Comparison of ENCODE assay signal across 9 cellular contexts in genomic region chr4:118399878-118400277, GRCh38. TPM values are rescaled to one million over a fixed set of nuclear protein-coding genes. Genes with fewer than 3 reads are reported as not detected.
DNase-seq lines count a peak whose midpoint lies in the region; ATAC-seq and TF ChIP-seq lines count a peak whose summit lies in the region.
"Not testable (repeated sequence)": the region's sequence is repeated elsewhere in the genome, so short reads cannot be mapped to it uniquely, and the experiment has no call there.
"Had no signal": no experiment of that assay in that cellular context is flagged by ENCODE, and none has a peak within 500 bp of the region (broad histone marks: within the 10 kb centered on the region; RNA-seq: fewer than 3 reads in every experiment).

No MANE protein-coding gene starts in this region.

- H4K8ac ChIP-seq in IMR-90 (ENCODE audit: low read depth in 2 of 2, low read length in 2 of 2); mesenchymal stem cell (ENCODE audit: low read length): not testable (repeated sequence)

- intact Hi-C loops in IMR-90 (cut with micrococcal nuclease) = loop anchor here (1.0 kb wide), 1 partner anchor 7 kb away; no protein-coding TSS in a partner anchor

- not testable (repeated sequence) for H3K18ac ChIP-seq in IMR-90 (ENCODE audit: low read depth, low read length); mesenchymal stem cell (ENCODE audit: low read depth in 1 of 2, low read length in 2 of 2)

- not testable (repeated sequence) for H2BK15ac ChIP-seq in IMR-90 (ENCODE audit: low read depth, low read length); mesenchymal stem cell (ENCODE audit: low read depth, poor library complexity, severe bottlenecking)

- H3K79me1 ChIP-seq in IMR-90 (ENCODE audit: low read depth in 1 of 2, low read length in 2 of 2); mesenchymal stem cell (replicated peaks; ENCODE audit: low read length, poor library complexity, severe bottlenecking): not testable (repeated sequence)

- in situ Hi-C loops in IMR-90 (cut with MboI; ENCODE audit: low sequenced_read_pairs); brain microvascular endothelial cell (cut with HindIII; ENCODE audit: low pct_ligation_motif_present, low sequenced_read_pairs): not testable (repeated sequence)

- not testable (repeated sequence) for H2BK120ac ChIP-seq in IMR-90 (ENCODE audit: low read depth, low read length); mesenchymal stem cell (ENCODE audit: low read depth, low read length)

- not testable (repeated sequence) for H2AFZ ChIP-seq in IMR-90 (replicated peaks; ENCODE audit: low read length, poor library complexity); fibroblast of lung (ENCODE audit: low read length); mesenchymal stem cell (ENCODE audit: low read depth, low read length)

- no CpG with 5 or more reads among the region's 4 CpGs for WGBS in IMR-90 (ENCODE audit: extremely low coverage in 2 of 2, insufficient read length in 1 of 2), 2 experiments
- 3% methylated on average over 2 of the region's 4 CpGs for WGBS in mesenchymal stem cell

- dilution Hi-C loops in IMR-90 (cut with HindIII; ENCODE audit: low sequenced_read_pairs, unreplicated experiment) = not testable (repeated sequence)

- not testable (repeated sequence) for H3K4ac ChIP-seq in IMR-90 (ENCODE audit: low read depth, low read length); mesenchymal stem cell (ENCODE audit: low read depth in 1 of 2, low read length in 2 of 2)

- not testable (repeated sequence) for H3K4me2 ChIP-seq in IMR-90 (ENCODE audit: low read depth, low read length); fibroblast of lung (ENCODE audit: extremely low read depth, insufficient read depth, low read length); mesenchymal stem cell (ENCODE audit: low read length, poor library complexity, severe bottlenecking)

- not testable (repeated sequence) for H4K20me1 ChIP-seq in IMR-90 (ENCODE audit: insufficient read depth, low read length); fibroblast of lung (ENCODE audit: control insufficient read depth, extremely low read depth, insufficient read depth, low read length)

- H3K56ac ChIP-seq in IMR-90 (ENCODE audit: extremely low read depth, insufficient read depth, low read length) = not testable (repeated sequence)

- H3K23ac ChIP-seq in IMR-90 (ENCODE audit: low read depth, low read length); mesenchymal stem cell (ENCODE audit: low read length in 2 of 2): not testable (repeated sequence)

- H3K4me1 ChIP-seq in IMR-90 (ENCODE audit: control insufficient read depth, insufficient read depth, low read length) = peaks cover 18% of the 10 kb centered on the region
- H3K4me1 ChIP-seq in SJCRH30 = peaks cover 32% of the 10 kb centered on the region
- not testable (repeated sequence) for H3K4me1 ChIP-seq in fibroblast of lung (ENCODE audit: control insufficient read depth, extremely low read depth, insufficient read depth, low read length); mesenchymal stem cell (ENCODE audit: control insufficient read depth, insufficient read depth, low read depth, low read length)

- DNase-seq in EH (ENCODE audit: low read depth) = peak; percentile 33
- DNase-seq in IMR-90 = peak; percentile 68
- peak; percentile 79 to 83 for DNase-seq in NCI-H524 (lab: John Stamatoyannopoulos, UW)
- peak; percentile 18 to 44 for DNase-seq in SJCRH30
- peak; percentile 24 for DNase-seq in brain microvascular endothelial cell
- DNase-seq in fibroblast of lung (ENCODE audit: low read depth in 2 of 2) = peak; percentile 26 to 50
- peak; percentile 80 for DNase-seq in mesenchymal stem cell

- not testable (repeated sequence) for H4K5ac ChIP-seq in IMR-90 (ENCODE audit: low read depth, low read length)

- peak overlapping the region; percentile 92 for H2BK5ac ChIP-seq in IMR-90 (ENCODE audit: low read depth, low read length, poor library complexity, severe bottlenecking)
- H2BK5ac ChIP-seq in mesenchymal stem cell (ENCODE audit: low read depth, low read length, poor library complexity, severe bottlenecking) = not testable (repeated sequence)

- H4K91ac ChIP-seq in IMR-90 (ENCODE audit: insufficient read depth, low read depth, low read length); mesenchymal stem cell (ENCODE audit: low read length): not testable (repeated sequence)

- not testable (repeated sequence) for H3K9me1 ChIP-seq in IMR-90 (ENCODE audit: insufficient read depth, low read length)

- H3K79me2 ChIP-seq in fibroblast of lung (ENCODE audit: control insufficient read depth, insufficient read depth, low read length) = not testable (repeated sequence)

- not testable (repeated sequence) for H2AK5ac ChIP-seq in IMR-90 (ENCODE audit: low read depth, low read length); mesenchymal stem cell (ENCODE audit: low read length, severe bottlenecking)

- not testable (repeated sequence) for H3K36me3 ChIP-seq in IMR-90 (ENCODE audit: control insufficient read depth, insufficient read depth, low read length); SJCRH30; brain microvascular endothelial cell (replicated peaks); fibroblast of lung (ENCODE audit: control insufficient read depth, insufficient read depth, low read length); mesenchymal stem cell (ENCODE audit: control insufficient read depth in 1 of 2, insufficient read depth in 2 of 2, low read depth in 1 of 2, low read length in 2 of 2)

- CTCF ChIA-PET in IMR-90 (lab: Yijun Ruan, JAX) = interaction anchor here (0.7 kb wide), 1 partner anchor 89 kb away, joined by 3 read pairs; no protein-coding TSS in a partner anchor

- not testable (repeated sequence) for H2BK20ac ChIP-seq in IMR-90 (ENCODE audit: low read depth, low read length)

- H3K9ac ChIP-seq in IMR-90 (ENCODE audit: low read depth, low read length); fibroblast of lung (ENCODE audit: insufficient read depth, low read length); mesenchymal stem cell (ENCODE audit: low read length): not testable (repeated sequence)

- TF ChIP-seq CTCF in IMR-90 (conservative IDR thresholded peaks at IDR 0.05; ENCODE audit: low read depth, low read length); brain microvascular endothelial cell (IDR thresholded peaks at IDR 0.05; ENCODE audit: low read depth, low read length, missing control alignments); fibroblast of lung (conservative IDR thresholded peaks at IDR 0.05 in 1 of 2, IDR thresholded peaks at IDR 0.05 in 1 of 2; ENCODE audit: low read depth in 1 of 2, low read length in 2 of 2): not testable (repeated sequence)

- ATAC-seq in IMR-90 (ENCODE audit: low read depth) = peak; percentile 19

- H2BK12ac ChIP-seq in mesenchymal stem cell (ENCODE audit: low read length in 2 of 2) = not testable (repeated sequence)

- not testable (repeated sequence) for H3K14ac ChIP-seq in IMR-90 (replicated peaks; ENCODE audit: low read depth, low read length); mesenchymal stem cell (ENCODE audit: low read length in 2 of 2)

- TF ChIP-seq POLR2A in IMR-90 (IDR thresholded peaks at IDR 0.05; ENCODE audit: low read depth, low read length) = not testable (repeated sequence)

- not testable (repeated sequence) for H2AK9ac ChIP-seq in IMR-90 (replicated peaks; ENCODE audit: low read depth, low read length, poor library complexity)

- POLR2A ChIA-PET in IMR-90 (lab: Charles Lee; ENCODE audit: unreplicated experiment) = not testable (repeated sequence)

- TF ChIP-seq RAD21 in IMR-90 (IDR thresholded peaks at IDR 0.05; ENCODE audit: low read length) = not testable (repeated sequence)

- not testable (repeated sequence) for H3K9me3 ChIP-seq in IMR-90 (ENCODE audit: control insufficient read depth, insufficient read depth, low read length); SJCRH30 (replicated peaks); fibroblast of lung (ENCODE audit: control insufficient read depth, insufficient read depth, low read depth, low read length); mesenchymal stem cell (ENCODE audit: control insufficient read depth, low read length)

- H3K27ac ChIP-seq in IMR-90 (ENCODE audit: insufficient read depth, low read length); SJCRH30; brain microvascular endothelial cell; fibroblast of lung (ENCODE audit: insufficient read depth, low read length); mesenchymal stem cell (ENCODE audit: low read length, poor library complexity, severe bottlenecking): not testable (repeated sequence)

- H3K27me3 ChIP-seq in IMR-90 (ENCODE audit: control insufficient read depth, insufficient read depth, low read length); SJCRH30; brain microvascular endothelial cell (replicated peaks); fibroblast of lung (ENCODE audit: control insufficient read depth, insufficient read depth, low read length); mesenchymal stem cell (ENCODE audit: control insufficient read depth in 1 of 2, insufficient read depth in 1 of 2, low read length in 2 of 2): not testable (repeated sequence)

- H3K4me3 ChIP-seq in IMR-90 (ENCODE audit: insufficient read depth, low read depth, low read length); SJCRH30; brain microvascular endothelial cell (ENCODE audit: low read depth, low read length); fibroblast of lung (replicated peaks in 1 of 4; ENCODE audit: control extremely low read depth in 1 of 4, insufficient read depth in 1 of 4, low read depth in 3 of 4, low read length in 4 of 4); mesenchymal stem cell (ENCODE audit: insufficient read depth in 1 of 2, low read depth in 1 of 2, low read length in 2 of 2): not testable (repeated sequence)

- BruUV-seq in IMR-90 (replicated peaks; lab: Mats Ljungman, UMichigan) = not testable (repeated sequence)

RNA-seq across cellular contexts. Expression of gene PRSS12, which starts 47.1 kb away (rescaled TPM):
- 51.1 and 62.2 TPM in 2 replicates for total RNA-seq in IMR-90 (2012; rRNA removed)
- 57.5 and 71.5 TPM in 2 replicates for polyA plus RNA-seq in IMR-90 (2012; rRNA removed)
- 36.6 TPM in 2 replicates for polyA plus RNA-seq in IMR-90 (2012; cell fraction: cytosol; rRNA removed)
- 30.0 and 140 TPM in 2 replicates for polyA plus RNA-seq in IMR-90 (2012; cell fraction: nucleus; rRNA removed; ENCODE audit: low replicate concordance)
- 8.2 and 9.9 TPM in 2 replicates for total RNA-seq in SJCRH30 (2014; rRNA removed; shearing (Covaris generic))
- total RNA-seq in fibroblast of lung = 27.5 and 59.9 TPM in 2 replicates
- polyA plus RNA-seq in fibroblast of lung = 104 and 136 TPM in 2 replicates
- 86.9 and 115 TPM in 2 replicates for polyA plus RNA-seq in fibroblast of lung (2012)
- 22.4 and 47.3 TPM in 2 replicates for polyA minus RNA-seq in fibroblast of lung (ENCODE audit: low replicate concordance)
- polyA plus RNA-seq in mesenchymal stem cell (2013, experiment 1 of 2) = 4.6 TPM
- 5.0 TPM for polyA plus RNA-seq in mesenchymal stem cell (2013, experiment 2 of 2)
- total RNA-seq: activated B cell treated with CpG ODN at 0.5 μM for 24 hours, OCI-LY7 had no signal

Comparison
In these comparisons a context has a peak if more than half of its experiments do, and no peak if none do; other contexts are left out.
1. DNase-seq: peak in every context shown above with its lines; median percentile 81 in NCI-H524; 80 in mesenchymal stem cell; 68 in IMR-90; 38 in fibroblast of lung; 33 in EH; 31 in SJCRH30; 24 in brain microvascular endothelial cell.